28 cellular contexts compared by ENCODE assay signal in the genomic region with DNA sequence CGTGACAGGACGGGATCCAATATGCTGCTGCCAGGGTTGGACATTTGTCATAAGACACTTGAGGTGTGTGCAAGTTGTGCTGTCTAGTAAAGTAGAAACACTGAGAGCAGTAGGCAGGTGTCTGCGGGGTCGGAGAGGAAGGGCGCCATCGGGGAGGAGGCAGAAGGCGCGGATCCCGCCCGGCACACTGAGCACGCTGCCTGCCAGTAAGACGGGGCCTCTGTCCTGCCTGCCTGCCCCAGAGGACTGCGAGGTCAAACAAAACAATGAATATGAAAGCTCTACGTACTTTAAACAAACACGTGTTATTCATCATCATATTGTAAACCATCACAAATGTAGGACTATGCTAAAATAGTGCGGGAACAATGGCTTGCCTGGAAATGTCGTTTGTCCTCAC.
"Had no signal": no experiment of that assay in that cellular context is flagged by ENCODE, and none has a peak within 500 bp of the region (broad histone marks: within the 10 kb centered on the region; RNA-seq: fewer than 3 reads in every experiment).

No MANE protein-coding gene starts in this region.

- H3K36me3 ChIP-seq: brain microvascular endothelial cell, esophagus squamous epithelium, gastroesophageal sphincter had no signal

- H3K27me3 Mint-ChIP-seq: activated CD4-positive, alpha-beta memory T cell treated with anti-CD3 and anti-CD28 coated beads for 36 hours; activated CD4-positive, alpha-beta T cell treated with anti-CD3 and anti-CD28 coated beads, Interleukin-2, amount 10 ng/mL, durations not matched to agents 24 days and 14 days; activated CD8-positive, alpha-beta memory T cell treated with anti-CD3 and anti-CD28 coated beads, Interleukin-2, amount 10 ng/mL, durations not matched to agents 7 days and 5 days had no signal

- H3K36me3 Mint-ChIP-seq: activated CD4-positive, alpha-beta memory T cell treated with anti-CD3 and anti-CD28 coated beads for 36 hours; activated naive CD8-positive, alpha-beta T cell had no signal

- H3K27ac Mint-ChIP-seq: activated CD4-positive, alpha-beta memory T cell treated with anti-CD3 and anti-CD28 coated beads for 36 hours; activated CD4-positive, alpha-beta T cell treated with anti-CD3 and anti-CD28 coated beads for 36 hours; activated CD4-positive, alpha-beta T cell treated with anti-CD3 and anti-CD28 coated beads, Interleukin-2, amount 10 ng/mL, durations not matched to agents 24 days and 14 days; activated CD8-positive, alpha-beta memory T cell treated with anti-CD3 and anti-CD28 coated beads, Interleukin-2, amount 10 ng/mL, durations not matched to agents 7 days and 5 days; activated CD8-positive, alpha-beta T cell treated with anti-CD3 and anti-CD28 coated beads, Interleukin-2, amount 10 ng/mL, durations not matched to agents 7 days and 5 days; activated naive CD8-positive, alpha-beta T cell; activated T-cell treated with anti-CD3 and anti-CD28 coated beads, Interleukin-2, amount 50 U/mL, for 72 hours; T-helper 17 cell; T-helper 2 cell treated with Interferon-gamma antibody and Interleukin-4, amounts not matched to agents 5 μg/mL and 100 μg/mL, for 36 hours had no signal

- H3K9me3 ChIP-seq: esophagus squamous epithelium had no signal

- H3K9me3 Mint-ChIP-seq: T-helper 2 cell treated with Interferon-gamma antibody and Interleukin-4, amounts not matched to agents 5 μg/mL and 100 μg/mL, for 36 hours had no signal

- H3K4me1 Mint-ChIP-seq: activated CD4-positive, alpha-beta T cell treated with anti-CD3 and anti-CD28 coated beads, Interleukin-2, amount 10 ng/mL, durations not matched to agents 24 days and 14 days had no signal

- H3K27ac ChIP-seq: brain microvascular endothelial cell, epithelial cell of prostate, esophagus squamous epithelium, gastroesophageal sphincter had no signal

- ATAC-seq: activated CD4-positive, alpha-beta T cell treated with anti-CD3 and anti-CD28 coated beads for 36 hours; activated CD8-positive, alpha-beta memory T cell treated with anti-CD3 and anti-CD28 coated beads, Interleukin-2, amount 10 ng/mL, durations not matched to agents 7 days and 5 days; activated CD8-positive, alpha-beta T cell treated with anti-CD3 and anti-CD28 coated beads, Interleukin-2, amount 10 ng/mL, durations not matched to agents 7 days and 5 days; activated T-cell treated with anti-CD3 and anti-CD28 coated beads, Interleukin-2, amount 50 U/mL, for 72 hours; gastroesophageal sphincter; T-helper 17 cell had no signal

- DNase-seq: activated CD4-positive, alpha-beta memory T cell treated with anti-CD3 and anti-CD28 coated beads for 36 hours; activated CD4-positive, alpha-beta T cell treated with anti-CD3 and anti-CD28 coated beads for 36 hours; activated CD4-positive, alpha-beta T cell treated with anti-CD3 and anti-CD28 coated beads, Interleukin-2, amount 10 ng/mL, durations not matched to agents 24 days and 14 days; activated CD4-positive, CD25-positive, alpha-beta regulatory T cell; activated CD4-positive, CD25-positive, alpha-beta regulatory T cell treated with anti-CD3 and anti-CD28 coated beads, Interleukin-2, amount 50 U/mL, for 72 hours; activated CD8-positive, alpha-beta memory T cell treated with anti-CD3 and anti-CD28 coated beads, Interleukin-2, amount 10 ng/mL, durations not matched to agents 7 days and 5 days; activated CD8-positive, alpha-beta memory T cell treated with anti-CD3 and anti-CD28 coated beads, Interleukin-2, amount 50 U/mL, for 4 hours; activated CD8-positive, alpha-beta T cell treated with anti-CD3 and anti-CD28 coated beads, Interleukin-2, amount 10 ng/mL, durations not matched to agents 7 days and 5 days; activated effector memory CD4-positive, alpha-beta T cell treated with Interleukin-2 at 50 U/mL for 16 hours; activated gamma-delta T cell treated with Interleukin-2 at 50 U/mL for 16 hours; activated naive CD4-positive, alpha-beta T cell treated with anti-CD3 and anti-CD28 coated beads, Interleukin-2, amount 50 U/mL, for 16 hours; activated naive CD4-positive, alpha-beta T cell treated with Interleukin-2 at 50 U/mL for 16 hours; activated T-cell treated with anti-CD3 and anti-CD28 coated beads, Interleukin-2, amount 50 U/mL, for 1 hour; activated T-cell treated with anti-CD3 and anti-CD28 coated beads, Interleukin-2, amount 50 U/mL, for 72 hours; amniotic stem cell; anterior cingulate cortex; brain microvascular endothelial cell; caudate nucleus; effector CD8-positive, alpha-beta T cell; esophagus squamous epithelium; foreskin melanocyte; T-helper 1 cell; T-helper 17 cell; T1000 had no signal

- H3K27me3 ChIP-seq: brain microvascular endothelial cell had no signal

- H3K4me1 ChIP-seq: gastroesophageal sphincter had no signal

- H3K4me3 Mint-ChIP-seq: activated CD4-positive, alpha-beta memory T cell treated with anti-CD3 and anti-CD28 coated beads for 36 hours; activated CD4-positive, alpha-beta T cell treated with anti-CD3 and anti-CD28 coated beads for 36 hours; activated CD4-positive, alpha-beta T cell treated with anti-CD3 and anti-CD28 coated beads, Interleukin-2, amount 10 ng/mL, durations not matched to agents 24 days and 14 days; activated CD8-positive, alpha-beta memory T cell treated with anti-CD3 and anti-CD28 coated beads, Interleukin-2, amount 10 ng/mL, durations not matched to agents 7 days and 5 days; activated CD8-positive, alpha-beta T cell treated with anti-CD3 and anti-CD28 coated beads, Interleukin-2, amount 10 ng/mL, durations not matched to agents 7 days and 5 days; activated naive CD8-positive, alpha-beta T cell; activated T-cell treated with anti-CD3 and anti-CD28 coated beads, Interleukin-2, amount 50 U/mL, for 72 hours; T-helper 17 cell; T-helper 2 cell treated with Interferon-gamma antibody and Interleukin-4, amounts not matched to agents 5 μg/mL and 100 μg/mL, for 36 hours had no signal

- H3K4me3 ChIP-seq: esophagus squamous epithelium, gastroesophageal sphincter had no signal
